ENCODE assay signal across 10 cellular contexts in the genomic region with DNA sequence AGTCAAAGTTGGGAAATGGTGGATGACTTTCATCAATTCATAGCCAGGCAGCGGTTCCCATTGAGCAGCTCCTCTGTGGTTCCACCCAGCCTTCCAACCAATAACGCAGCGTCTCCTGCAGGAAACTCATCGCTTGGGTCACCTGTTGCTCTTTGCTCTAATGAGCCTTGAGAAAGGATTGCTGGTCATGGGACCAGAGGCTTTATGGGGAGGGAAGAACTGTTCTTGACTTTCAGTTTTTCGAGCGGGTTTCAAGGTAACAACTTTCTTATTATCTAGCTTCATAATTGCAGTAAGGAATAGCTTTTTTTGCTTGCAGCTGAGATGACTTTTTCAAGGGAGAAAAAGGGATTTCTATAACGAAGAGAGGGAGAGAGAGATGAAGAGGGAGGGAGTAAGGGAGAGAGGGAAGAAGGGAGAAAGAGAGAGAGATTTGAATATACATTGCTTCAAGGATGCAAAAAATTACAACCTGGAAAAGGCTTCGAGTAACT. TPM values are rescaled to one million over a fixed set of nuclear protein-coding genes. Genes with fewer than 3 reads are reported as not detected.
DNase-seq lines count a peak whose midpoint lies in the region; ATAC-seq, FAIRE-seq and TF ChIP-seq lines count a peak whose summit lies in the region.
"Had no signal": no experiment of that assay in that cellular context is flagged by ENCODE, and none has a peak within 500 bp of the region (broad histone marks: within the 10 kb centered on the region; RNA-seq: fewer than 3 reads in every experiment).

No MANE protein-coding gene starts in this region.

- peak; percentile 26 for ATAC-seq in GM18517 (IDR thresholded peaks at IDR 0.05; ENCODE audit: unreplicated experiment)
- peak; percentile 48 for ATAC-seq in HG03442 (IDR thresholded peaks at IDR 0.05; ENCODE audit: unreplicated experiment)
- peak; percentile 80 for ATAC-seq in K562
- no peak for ATAC-seq in HepG2

- POLR2A ChIA-PET in K562 (lab: Yijun Ruan, JAX) (interaction anchor here (0.5 to 0.8 kb wide), 4 partner anchors 19 to 970 kb away, joined by 3 read pairs; no protein-coding TSS in a partner anchor), HepG2 (lab: Yijun Ruan, JAX) (no interaction called here)

- H3K9me3 ChIP-seq in K562 (replicated peaks; ENCODE audit: control insufficient read depth, insufficient read depth, low read depth, low read length): no peaks in the 10 kb centered on the region
- no peaks in the 10 kb centered on the region for H3K9me3 ChIP-seq in HepG2 (ENCODE audit: low read length)
- no peaks in the 10 kb centered on the region for H3K9me3 ChIP-seq in thyroid gland

- TF ChIP-seq CTCF in K562 (IDR thresholded peaks at IDR 0.05 in 2 of 3, conservative IDR thresholded peaks at IDR 0.05 in 1 of 3; ENCODE audit: insufficient read depth in 2 of 3, low read depth in 1 of 3, low read length in 3 of 3) (no peak), HepG2 (CRISPR knock-in tag; IDR thresholded peaks at IDR 0.05) (no peak), thyroid gland (IDR thresholded peaks at IDR 0.05) (no peak)

- peak in 1 of 4 experiments; percentile 43 for DNase-seq in K562 (ENCODE audit: extremely low read depth in 1 of 4, low spot score in 3 of 4)
- DNase-seq in HepG2 (ENCODE audit: low spot score): peak; percentile 6
- DNase-seq in thyroid gland: peak; percentile 29 to 42
- no peak for DNase-seq in foreskin melanocyte
- DNase-seq in KBM-7: no peak
- no peak for DNase-seq in effector CD4-positive, alpha-beta T cell

- H3K27ac ChIP-seq in K562 (ENCODE audit: extremely low read depth, low read depth, low read length) (no peak overlapping the region), HepG2 (ENCODE audit: extremely low read length, insufficient read depth, low read length) (no peak overlapping the region), thyroid gland (peak overlapping the region; percentile 18 to 70 (median 24))
- H3K27ac ChIP-seq: KMS-11 had no signal

- TF ChIP-seq RAD21 in K562 (CRISPR knock-in tag; conservative IDR thresholded peaks at IDR 0.05 in 1 of 2, IDR thresholded peaks at IDR 0.05 in 1 of 2) (no peak), HepG2 (CRISPR knock-in tag; IDR thresholded peaks at IDR 0.05) (no peak)

- H3K79me2 ChIP-seq in K562 (ENCODE audit: control insufficient read depth, insufficient read depth, low read length) (no peaks in the 10 kb centered on the region), HepG2 (ENCODE audit: insufficient read depth, low read length) (no peaks in the 10 kb centered on the region)

- in situ Hi-C loops in K562 (cut with MboI) (no loop called here), HepG2 (cut with HindIII; ENCODE audit: extremely low pct_ligation_motif_present, low pct_unique_long_range_greater_than_20kb) (no loop called here), KBM-7 (cut with MboI; ENCODE audit: low pct_unique_long_range_greater_than_20kb, low sequenced_read_pairs) (no loop called here)

- H3K36me3 ChIP-seq in K562 (ENCODE audit: control insufficient read depth, insufficient read depth, low read length) (no peaks in the 10 kb centered on the region), HepG2 (replicated peaks in 1 of 2; ENCODE audit: control insufficient read depth in 1 of 2, insufficient read depth in 2 of 2, low read length in 2 of 2) (no peaks in the 10 kb centered on the region), thyroid gland (no peaks in the 10 kb centered on the region)

- TF ChIP-seq EP300 in K562 (IDR thresholded peaks at IDR 0.05; ENCODE audit: low read length) (no peak), HepG2 (IDR thresholded peaks at IDR 0.05; ENCODE audit: low read depth in 2 of 2, low read length in 2 of 2) (no peak), HepG2 (CRISPR knock-in tag; IDR thresholded peaks at IDR 0.05; ENCODE audit: borderline replicate concordance) (no peak)

- intact Hi-C loops in K562 (cut with micrococcal nuclease): no loop called here
- intact Hi-C loops in HepG2 (cut with micrococcal nuclease; ENCODE audit: unreplicated experiment): no loop called here
- intact Hi-C loops in thyroid gland (cut with DNase I): loop anchor here (10.0 kb wide), 1 partner anchor 69 kb away; no protein-coding TSS in a partner anchor

- H3K4me3 ChIP-seq in K562 (peak overlapping the region; percentile 8; the same call in 1 of the 2 replicates), HepG2 (replicated peaks in 1 of 3; ENCODE audit: insufficient read depth in 1 of 3, low read depth in 2 of 3, low read length in 3 of 3) (no peak overlapping the region), thyroid gland (replicated peaks in 1 of 3) (peak overlapping the region in 1 of 3 donors; percentile 16)

- H3K4me2 ChIP-seq in K562 (ENCODE audit: insufficient read depth, low read length) (peak overlapping the region; percentile 44), HepG2 (ENCODE audit: low read depth, low read length) (peak overlapping the region; percentile 14; the same call in 1 of the 2 replicates)
- H3K4me2 ChIP-seq: KMS-11 had no signal

- H4K20me1 ChIP-seq in K562 (replicated peaks; ENCODE audit: control insufficient read depth, insufficient read depth, low read length): no peaks in the 10 kb centered on the region
- H4K20me1 ChIP-seq in HepG2 (ENCODE audit: insufficient read depth, low read length): no peaks in the 10 kb centered on the region

- WGBS in K562 (ENCODE audit: insufficient coverage, low coverage, missing lambda C conversion rate): 3% methylated on average over 7 of the region's 8 CpGs
- 21% methylated on average over 8 of the region's 8 CpGs for WGBS in HepG2 (ENCODE audit: low lambda C conversion rate)
- WGBS in thyroid gland, 2 donors: 46 to 55% methylated on average over 8 of the region's 8 CpGs

- BruUV-seq in K562 (replicated peaks; lab: Mats Ljungman, UMichigan): no TSS peak
- BruUV-seq in HepG2 (replicated peaks; lab: Mats Ljungman, UMichigan): no TSS peak

- TF ChIP-seq POLR2A in K562 (conservative IDR thresholded peaks at IDR 0.05) (no peak), HepG2 (IDR thresholded peaks at IDR 0.05; ENCODE audit: insufficient read depth in 1 of 2, low read depth in 2 of 2, low read length in 2 of 2) (no peak), thyroid gland (IDR thresholded peaks at IDR 0.05) (peak in 1 of 2 donors; percentile 33)

- no peak overlapping the region for H3K9ac ChIP-seq in K562 (ENCODE audit: insufficient read depth in 1 of 2, low read depth in 2 of 2, low read length in 2 of 2)
- no peak overlapping the region for H3K9ac ChIP-seq in HepG2 (ENCODE audit: insufficient read depth, low read depth, low read length)
- H3K9ac ChIP-seq: KMS-11 had no signal

- peak overlapping the region; percentile 26 for H2AFZ ChIP-seq in K562 (ENCODE audit: low read depth, low read length)
- no peak overlapping the region for H2AFZ ChIP-seq in HepG2 (ENCODE audit: low read length)

- H3K9me1 ChIP-seq in K562 (ENCODE audit: control insufficient read depth, insufficient read depth, low read length): no peaks in the 10 kb centered on the region

- no peaks in the 10 kb centered on the region for H3K27me3 ChIP-seq in K562 (ENCODE audit: control insufficient read depth in 2 of 2, insufficient read depth in 2 of 2, low read length in 2 of 2)
- peaks cover 2 to 9% of the 10 kb centered on the region in 2 experiments; a peak in 3 of 5 replicates for H3K27me3 ChIP-seq in HepG2 (ENCODE audit: control insufficient read depth in 1 of 2, insufficient read depth in 2 of 2, low read length in 2 of 2)
- no peaks in the 10 kb centered on the region for H3K27me3 ChIP-seq in thyroid gland

- H3K4me1 ChIP-seq in K562 (replicated peaks in 1 of 2; ENCODE audit: control insufficient read depth in 2 of 2, insufficient read depth in 2 of 2, low read length in 2 of 2) (peaks cover 0 to 8% of the 10 kb centered on the region in 2 experiments; a peak in 3 of 5 replicates), HepG2 (ENCODE audit: insufficient read depth, low read length) (no peaks in the 10 kb centered on the region), thyroid gland (peaks cover 0 to 4% of the 10 kb centered on the region in 2 donors)

- FAIRE-seq in K562 (lab: Jason Lieb, UNC) (no peak), HepG2 (lab: Jason Lieb, UNC) (no peak)
- FAIRE-seq: keratinocyte had no signal

- CTCF ChIA-PET in K562 (lab: Yijun Ruan, JAX; ENCODE audit: low intra/inter-chr PET ratio) (no interaction called here), HepG2 (lab: Yijun Ruan, JAX; ENCODE audit: low intra/inter-chr PET ratio, low total read pairs) (no interaction called here)

RNA-seq across cellular contexts. Expression of a gene that starts 0.4 kb away (rescaled TPM):
- total RNA-seq in K562 (2011; cell fraction: chromatin; rRNA removed; ENCODE audit: low replicate concordance): 0.30 and 0.81 TPM in 2 replicates
- not detected in 2 replicates for total RNA-seq in K562 (2011; cell fraction: nucleolus; rRNA removed)
- 0.59 and 0.69 TPM in 2 replicates for total RNA-seq in K562 (2011; cell fraction: nucleoplasm; rRNA removed)
- 0.18 and 0.49 TPM in 2 replicates for total RNA-seq in K562 (2014; rRNA removed)
- 0.16 and 0.47 TPM in 2 replicates for total RNA-seq in K562 (2014; rRNA removed; fragmentation: Illumina TruSeq; extraction: Trizol)
- total RNA-seq in K562 (2015; rRNA removed; fragmentation: Illumina TruSeq; extraction: Trizol): 0.38 and 0.62 TPM in 2 replicates
- total RNA-seq in K562 (2021): 0.35 and 0.38 TPM in 2 replicates
- polyA plus RNA-seq in K562 (2011; rRNA removed): 0.07 and 0.37 TPM in 2 replicates
- polyA plus RNA-seq in K562 (2011; cell fraction: cytosol; rRNA removed): 0.03 and 0.04 TPM in 2 replicates
- polyA plus RNA-seq in K562 (2011; cell fraction: nucleus; rRNA removed): 0.09 and 0.22 TPM in 2 replicates
- 2.0 and 2.2 TPM in 2 replicates for polyA plus RNA-seq in K562 (2012)
- 0.10 and 0.37 TPM in 2 replicates for polyA plus RNA-seq in K562 (2014; fragmentation: Illumina TruSeq; extraction: Trizol)
- polyA plus RNA-seq in K562 (2014; fragmentation: Nextera tagmentation; extraction: Ambion mirVana): 1 to 10 TPM; 1.2 to 1.5 TPM
- polyA plus RNA-seq in K562 (2014; rRNA removed): 0.12 and 0.35 TPM in 2 replicates
- 0.18 and 0.45 TPM in 2 replicates for polyA minus RNA-seq in K562 (2011; rRNA and poly(A)+ RNA removed)
- polyA minus RNA-seq in K562 (2011; cell fraction: cytosol; rRNA and poly(A)+ RNA removed): not detected in 2 replicates
- polyA minus RNA-seq in K562 (2011; cell fraction: nucleus; rRNA and poly(A)+ RNA removed): 0.11 and 0.13 TPM in 2 replicates
- total RNA-seq in HepG2 (2016; rRNA removed; fragmentation: Illumina TruSeq; extraction: Trizol): 0.03 and 0.07 TPM in 2 replicates
- total RNA-seq in HepG2 (2016; cell fraction: cytosol; rRNA removed; fragmentation: Illumina TruSeq; extraction: Trizol; ENCODE audit: low read depth): not detected in 2 replicates
- total RNA-seq in HepG2 (2016; cell fraction: insoluble cytoplasmic fraction; rRNA removed; fragmentation: Illumina TruSeq; extraction: Trizol): 0.06 TPM in 1 of 2 replicates, not detected in the other
- not detected in 2 replicates for total RNA-seq in HepG2 (2016; cell fraction: membrane; rRNA removed; fragmentation: Illumina TruSeq; extraction: Trizol)
- total RNA-seq in HepG2 (2016; cell fraction: nucleus; rRNA removed; fragmentation: Illumina TruSeq; extraction: Trizol): 0.56 TPM in 1 of 2 replicates, not detected in the other
- 0.03 and 0.07 TPM in 2 replicates for polyA plus RNA-seq in HepG2 (2011; rRNA removed)
- 0.03 and 0.06 TPM in 2 replicates for polyA plus RNA-seq in HepG2 (2011; cell fraction: cytosol; rRNA removed)
- polyA plus RNA-seq in HepG2 (2011; cell fraction: nucleus; rRNA removed): 0.21 and 0.45 TPM in 2 replicates
- polyA plus RNA-seq in HepG2 (2012): 1.4 and 2.0 TPM in 2 replicates
- not detected in 2 replicates for polyA plus RNA-seq in HepG2 (2016; cell fraction: cytosol; fragmentation: Illumina TruSeq; extraction: Trizol; ENCODE audit: low read depth)
- polyA plus RNA-seq in HepG2 (2016; cell fraction: insoluble cytoplasmic fraction; fragmentation: Illumina TruSeq; extraction: Trizol; ENCODE audit: low read depth): not detected in 2 replicates
- not detected in 2 replicates for polyA plus RNA-seq in HepG2 (2016; cell fraction: membrane; fragmentation: Illumina TruSeq; extraction: Trizol; ENCODE audit: low read depth)
- polyA plus RNA-seq in HepG2 (2016; cell fraction: nucleus; fragmentation: Illumina TruSeq; extraction: Trizol; ENCODE audit: insufficient read depth, low read depth): 0.21 TPM in 1 of 2 replicates, not detected in the other
- polyA minus RNA-seq in HepG2 (2011; rRNA and poly(A)+ RNA removed; ENCODE audit: low replicate concordance): 0.40 TPM in 1 of 2 replicates, not detected in the other
- polyA minus RNA-seq in HepG2 (2011; cell fraction: cytosol; rRNA and poly(A)+ RNA removed): not detected in 2 replicates
- 0.25 and 0.26 TPM in 2 replicates for polyA minus RNA-seq in HepG2 (2011; cell fraction: nucleus; rRNA and poly(A)+ RNA removed)
- 10 to 100 TPM in 3 of 4 donors, 1 to 10 TPM in 1; 7.2 to 19.3 (median 13.4) TPM for total RNA-seq in thyroid gland

Comparison
In these comparisons a context has a peak if more than half of its experiments do, and no peak if none do; other contexts are left out.
1. DNase-seq: peak in HepG2 (single experiment) and thyroid gland (2 of 2); none in foreskin melanocyte (single experiment), KBM-7 (single experiment) and effector CD4-positive, alpha-beta T cell (single experiment).
2. H3K27ac ChIP-seq: peak in thyroid gland (3 of 3); none in K562 (single experiment) and HepG2 (single experiment).
3. RNA of a gene that starts 0.4 kb away (total RNA-seq): 7.2 to 19.3 TPM in thyroid gland; 0.16 to 0.81 TPM in K562 and 0.03 to 0.56 TPM in HepG2; every median in the first group is over 4 times any median in the second.